Comparison of ENCODE assay signal across 13 cellular contexts in the genomic region with DNA sequence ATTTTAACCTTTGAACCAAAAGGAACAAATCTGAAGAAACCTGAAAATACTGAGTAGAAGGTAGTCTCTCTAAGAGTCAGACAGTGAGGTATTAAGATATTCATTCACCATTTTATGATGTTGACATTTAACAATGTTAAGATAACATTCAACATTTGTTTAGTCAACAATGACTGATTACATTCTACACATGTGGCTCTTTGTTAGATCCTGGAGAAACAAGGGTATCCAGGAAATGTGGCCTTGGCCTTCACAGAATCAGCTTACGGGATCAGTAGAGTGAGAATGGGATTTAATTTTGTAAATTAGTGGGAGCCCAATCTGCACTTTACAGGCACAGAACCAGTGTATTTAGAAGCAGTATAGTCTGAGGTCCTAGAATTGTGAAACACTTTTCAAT.
"Had no signal": no experiment of that assay in that cellular context is flagged by ENCODE, and none has a peak within 500 bp of the region (broad histone marks: within the 10 kb centered on the region; RNA-seq: fewer than 3 reads in every experiment).

No MANE protein-coding gene starts in this region.

- H3K4me2 ChIP-seq: neural progenitor cell had no signal

- ATAC-seq: activated CD4-positive, CD25-positive, alpha-beta regulatory T cell treated with anti-CD3 and anti-CD28 coated beads, Interleukin-2, amount 50 U/mL, for 24 hours; activated naive CD4-positive, alpha-beta T cell treated with anti-CD3 and anti-CD28 coated beads, Interleukin-2, amount 50 U/mL, for 72 hours; activated T-cell treated with anti-CD3 and anti-CD28 coated beads, Interleukin-2, amount 50 U/mL, for 4 hours; effector memory CD8-positive, alpha-beta T cell had no signal

- FAIRE-seq: urothelium cell line had no signal

- H3K27ac Mint-ChIP-seq: activated CD4-positive, alpha-beta memory T cell treated with anti-CD3 and anti-CD28 coated beads for 36 hours; activated naive CD4-positive, alpha-beta T cell treated with anti-CD3 and anti-CD28 coated beads, Interleukin-2, amount 50 U/mL, for 72 hours; brain; effector memory CD8-positive, alpha-beta T cell; mesothelial cell of epicardium; neural progenitor cell had no signal

- H2AFZ ChIP-seq: neural progenitor cell had no signal

- H3K4me3 ChIP-seq: neural progenitor cell, ovary had no signal

- H3K27ac ChIP-seq: neural progenitor cell, ovary had no signal

- H3K4me3 Mint-ChIP-seq: activated CD4-positive, alpha-beta memory T cell treated with anti-CD3 and anti-CD28 coated beads for 36 hours; activated T-cell treated with anti-CD3 and anti-CD28 coated beads, Interleukin-2, amount 50 U/mL, for 4 hours; brain; effector memory CD8-positive, alpha-beta T cell; mesothelial cell of epicardium; neural progenitor cell had no signal

- H3K9me3 ChIP-seq: ovary had no signal

- H3K27me3 ChIP-seq: neural progenitor cell, ovary had no signal

- H3K9ac ChIP-seq: neural progenitor cell had no signal

- DNase-seq: activated CD4-positive, alpha-beta memory T cell treated with anti-CD3 and anti-CD28 coated beads for 36 hours; activated effector memory CD4-positive, alpha-beta T cell treated with anti-CD3 and anti-CD28 coated beads, Interleukin-2, amount 50 U/mL, for 16 hours; activated T-cell treated with anti-CD3 and anti-CD28 coated beads, Interleukin-2, amount 50 U/mL, for 4 hours; amygdala; effector memory CD8-positive, alpha-beta T cell; kidney glomerular epithelial cell; ovary had no signal

- H3K27me3 Mint-ChIP-seq: activated CD4-positive, alpha-beta memory T cell treated with anti-CD3 and anti-CD28 coated beads for 36 hours; brain; effector memory CD8-positive, alpha-beta T cell had no signal

- H3K36me3 Mint-ChIP-seq: activated CD4-positive, alpha-beta memory T cell treated with anti-CD3 and anti-CD28 coated beads for 36 hours; activated naive CD4-positive, alpha-beta T cell treated with anti-CD3 and anti-CD28 coated beads, Interleukin-2, amount 50 U/mL, for 72 hours; brain; mesothelial cell of epicardium; neural progenitor cell had no signal

- H3K36me3 ChIP-seq: neural progenitor cell, ovary had no signal
